ENCODE assay signal across 1 cellular context in genomic region chr7:35801392-35802101, GRCh38.
TF ChIP-seq lines count a peak whose summit lies in the region.

No MANE protein-coding gene starts in this region.

TF ChIP-seq in K562, 482 proteins besides CTCF, POLR2A, EP300 and RAD21 (continued from another document and continues in another):
- TF ChIP-seq CREB3 (tag; conservative IDR thresholded peaks at IDR 0.05; ENCODE audit: low read depth) (no peak), ZMIZ1 (IDR thresholded peaks at IDR 0.05; ENCODE audit: low read depth in 2 of 2, low read length in 2 of 2) (no peak), RBM17 (IDR thresholded peaks at IDR 0.05; ENCODE audit: borderline replicate concordance, low read depth, low read length) (no peak), GTF2E2 (tag; IDR thresholded peaks at IDR 0.05) (no peak), SMAD1 (IDR thresholded peaks at IDR 0.05; ENCODE audit: low read depth, low read length, partially characterized antibody) (no peak), ARID3A (IDR thresholded peaks at IDR 0.05; ENCODE audit: borderline replicate concordance, low read depth, low read length) (no peak), GTF2A2 (tag; IDR thresholded peaks at IDR 0.05) (no peak), XRCC5 (IDR thresholded peaks at IDR 0.05; ENCODE audit: low read depth, low read length) (peak; percentile 61; the same call in 1 of the 2 replicates), ARNT (IDR thresholded peaks at IDR 0.05) (no peak), ZNF695 (CRISPR knock-in tag; IDR thresholded peaks at IDR 0.05) (no peak), CHAMP1 (IDR thresholded peaks at IDR 0.05) (peak; percentile 27; the same call in 1 of the 2 replicates), PCBP1 (IDR thresholded peaks at IDR 0.05; ENCODE audit: low read depth, low read length, poor library complexity, severe bottlenecking) (peak; percentile 89), ZNF551 (CRISPR knock-in tag; IDR thresholded peaks at IDR 0.05) (no peak), GATAD2B (IDR thresholded peaks at IDR 0.05; ENCODE audit: borderline replicate concordance) (no peak), ZBTB8A (IDR thresholded peaks at IDR 0.05; ENCODE audit: partially characterized antibody) (no peak), LARP7 (IDR thresholded peaks at IDR 0.05) (0 out of 2 replicates have a peak, but pooled peaks have one; percentile 24), ELF4 (CRISPR knock-in tag; IDR thresholded peaks at IDR 0.05) (no peak), SP2 (IDR thresholded peaks at IDR 0.05; ENCODE audit: extremely low read depth, low read depth, low read length, poor library complexity, severe bottlenecking) (no peak), ZNF395 (CRISPR knock-in tag; IDR thresholded peaks at IDR 0.05) (no peak), HMGN3 (IDR thresholded peaks at IDR 0.05; ENCODE audit: borderline replicate concordance, extremely low read depth, insufficient read length, low read depth, low read length) (no peak), IRF2 (CRISPR knock-in tag; IDR thresholded peaks at IDR 0.05) (no peak), ZNF764 (CRISPR knock-in tag; IDR thresholded peaks at IDR 0.05; ENCODE audit: low read depth) (no peak), CHD2 (IDR thresholded peaks at IDR 0.05; ENCODE audit: low read depth, low read length) (no peak), TAF9B (IDR thresholded peaks at IDR 0.05; ENCODE audit: partially characterized antibody) (no peak), ZNF444 (CRISPR knock-in tag; IDR thresholded peaks at IDR 0.05) (no peak), STAG1 (CRISPR knock-in tag; IDR thresholded peaks at IDR 0.05; ENCODE audit: borderline replicate concordance) (no peak), TEAD1 (CRISPR knock-in tag; IDR thresholded peaks at IDR 0.05) (no peak)
- TF ChIP-seq, protein P1, sequence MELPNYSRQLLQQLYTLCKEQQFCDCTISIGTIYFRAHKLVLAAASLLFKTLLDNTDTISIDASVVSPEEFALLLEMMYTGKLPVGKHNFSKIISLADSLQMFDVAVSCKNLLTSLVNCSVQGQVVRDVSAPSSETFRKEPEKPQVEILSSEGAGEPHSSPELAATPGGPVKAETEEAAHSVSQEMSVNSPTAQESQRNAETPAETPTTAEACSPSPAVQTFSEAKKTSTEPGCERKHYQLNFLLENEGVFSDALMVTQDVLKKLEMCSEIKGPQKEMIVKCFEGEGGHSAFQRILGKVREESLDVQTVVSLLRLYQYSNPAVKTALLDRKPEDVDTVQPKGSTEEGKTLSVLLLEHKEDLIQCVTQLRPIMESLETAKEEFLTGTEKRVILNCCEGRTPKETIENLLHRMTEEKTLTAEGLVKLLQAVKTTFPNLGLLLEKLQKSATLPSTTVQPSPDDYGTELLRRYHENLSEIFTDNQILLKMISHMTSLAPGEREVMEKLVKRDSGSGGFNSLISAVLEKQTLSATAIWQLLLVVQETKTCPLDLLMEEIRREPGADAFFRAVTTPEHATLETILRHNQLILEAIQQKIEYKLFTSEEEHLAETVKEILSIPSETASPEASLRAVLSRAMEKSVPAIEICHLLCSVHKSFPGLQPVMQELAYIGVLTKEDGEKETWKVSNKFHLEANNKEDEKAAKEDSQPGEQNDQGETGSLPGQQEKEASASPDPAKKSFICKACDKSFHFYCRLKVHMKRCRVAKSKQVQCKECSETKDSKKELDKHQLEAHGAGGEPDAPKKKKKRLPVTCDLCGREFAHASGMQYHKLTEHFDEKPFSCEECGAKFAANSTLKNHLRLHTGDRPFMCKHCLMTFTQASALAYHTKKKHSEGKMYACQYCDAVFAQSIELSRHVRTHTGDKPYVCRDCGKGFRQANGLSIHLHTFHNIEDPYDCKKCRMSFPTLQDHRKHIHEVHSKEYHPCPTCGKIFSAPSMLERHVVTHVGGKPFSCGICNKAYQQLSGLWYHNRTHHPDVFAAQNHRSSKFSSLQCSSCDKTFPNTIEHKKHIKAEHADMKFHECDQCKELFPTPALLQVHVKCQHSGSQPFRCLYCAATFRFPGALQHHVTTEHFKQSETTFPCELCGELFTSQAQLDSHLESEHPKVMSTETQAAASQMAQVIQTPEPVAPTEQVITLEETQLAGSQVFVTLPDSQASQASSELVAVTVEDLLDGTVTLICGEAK (IDR thresholded peaks at IDR 0.05): peak; percentile 22; the same call in 1 of the 2 replicates
- TF ChIP-seq, protein P1 (CRISPR knock-in tag; IDR thresholded peaks at IDR 0.05): no peak
- TF ChIP-seq, protein P2, sequence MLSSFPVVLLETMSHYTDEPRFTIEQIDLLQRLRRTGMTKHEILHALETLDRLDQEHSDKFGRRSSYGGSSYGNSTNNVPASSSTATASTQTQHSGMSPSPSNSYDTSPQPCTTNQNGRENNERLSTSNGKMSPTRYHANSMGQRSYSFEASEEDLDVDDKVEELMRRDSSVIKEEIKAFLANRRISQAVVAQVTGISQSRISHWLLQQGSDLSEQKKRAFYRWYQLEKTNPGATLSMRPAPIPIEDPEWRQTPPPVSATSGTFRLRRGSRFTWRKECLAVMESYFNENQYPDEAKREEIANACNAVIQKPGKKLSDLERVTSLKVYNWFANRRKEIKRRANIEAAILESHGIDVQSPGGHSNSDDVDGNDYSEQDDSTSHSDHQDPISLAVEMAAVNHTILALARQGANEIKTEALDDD (IDR thresholded peaks at IDR 0.05): no peak
- TF ChIP-seq, protein P3, sequence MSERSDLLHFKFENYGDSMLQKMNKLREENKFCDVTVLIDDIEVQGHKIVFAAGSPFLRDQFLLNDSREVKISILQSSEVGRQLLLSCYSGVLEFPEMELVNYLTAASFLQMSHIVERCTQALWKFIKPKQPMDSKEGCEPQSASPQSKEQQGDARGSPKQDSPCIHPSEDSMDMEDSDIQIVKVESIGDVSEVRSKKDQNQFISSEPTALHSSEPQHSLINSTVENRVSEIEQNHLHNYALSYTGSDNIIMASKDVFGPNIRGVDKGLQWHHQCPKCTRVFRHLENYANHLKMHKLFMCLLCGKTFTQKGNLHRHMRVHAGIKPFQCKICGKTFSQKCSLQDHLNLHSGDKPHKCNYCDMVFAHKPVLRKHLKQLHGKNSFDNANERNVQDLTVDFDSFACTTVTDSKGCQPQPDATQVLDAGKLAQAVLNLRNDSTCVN (CRISPR knock-in tag; IDR thresholded peaks at IDR 0.05): no peak
- TF ChIP-seq, protein P4, sequence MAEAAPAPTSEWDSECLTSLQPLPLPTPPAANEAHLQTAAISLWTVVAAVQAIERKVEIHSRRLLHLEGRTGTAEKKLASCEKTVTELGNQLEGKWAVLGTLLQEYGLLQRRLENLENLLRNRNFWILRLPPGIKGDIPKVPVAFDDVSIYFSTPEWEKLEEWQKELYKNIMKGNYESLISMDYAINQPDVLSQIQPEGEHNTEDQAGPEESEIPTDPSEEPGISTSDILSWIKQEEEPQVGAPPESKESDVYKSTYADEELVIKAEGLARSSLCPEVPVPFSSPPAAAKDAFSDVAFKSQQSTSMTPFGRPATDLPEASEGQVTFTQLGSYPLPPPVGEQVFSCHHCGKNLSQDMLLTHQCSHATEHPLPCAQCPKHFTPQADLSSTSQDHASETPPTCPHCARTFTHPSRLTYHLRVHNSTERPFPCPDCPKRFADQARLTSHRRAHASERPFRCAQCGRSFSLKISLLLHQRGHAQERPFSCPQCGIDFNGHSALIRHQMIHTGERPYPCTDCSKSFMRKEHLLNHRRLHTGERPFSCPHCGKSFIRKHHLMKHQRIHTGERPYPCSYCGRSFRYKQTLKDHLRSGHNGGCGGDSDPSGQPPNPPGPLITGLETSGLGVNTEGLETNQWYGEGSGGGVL (CRISPR knock-in tag; IDR thresholded peaks at IDR 0.05): no peak
